ENCODE assay signal across 9 cellular contexts in genomic region chr2:27079233-27080139, GRCh38. TPM values are rescaled to one million over a fixed set of nuclear protein-coding genes. Genes with fewer than 3 reads are reported as not detected.
DNase-seq lines count a peak whose midpoint lies in the region; ATAC-seq, FAIRE-seq and TF ChIP-seq lines count a peak whose summit lies in the region.
"Had no signal": no experiment of that assay in that cellular context is flagged by ENCODE, and none has a peak within 500 bp of the region (broad histone marks: within the 10 kb centered on the region; RNA-seq: fewer than 3 reads in every experiment).

No MANE protein-coding gene starts in this region.

- TF ChIP-seq CTCF in D721Med (IDR thresholded peaks at IDR 0.05; ENCODE audit: insufficient read depth, missing control alignments) (no peak), fibroblast of villous mesenchyme (IDR thresholded peaks at IDR 0.05; ENCODE audit: insufficient read depth, low read depth, low read length) (no peak)
- TF ChIP-seq CTCF in CD4-positive, alpha-beta T cell (IDR thresholded peaks at IDR 0.05) = no peak

- DNase-seq in D721Med (ENCODE audit: insufficient read length, low spot score) (peak; percentile 78), UCSD-AML1 (lab: John Stamatoyannopoulos, UW; ENCODE audit: unreplicated experiment) (peak; percentile 36), fibroblast of villous mesenchyme (ENCODE audit: low read depth) (no peak), skeletal muscle cell (ENCODE audit: low read depth) (no peak), Kasumi-1 (lab: John Stamatoyannopoulos, UW) (no peak), CD1c-positive myeloid dendritic cell (ENCODE audit: extremely low spot score) (no peak)
- DNase-seq in CD4-positive, alpha-beta T cell = no peak
- no peak for DNase-seq in effector memory CD8-positive, alpha-beta T cell

- POLR2A ChIA-PET in CD4-positive, alpha-beta T cell (lab: Charles Lee) = interaction anchor here (9.9 to 10.2 kb wide), 2 partner anchors 9 to 28 kb away, joined by 113 to 161 read pairs; partner anchors contain the start of genes AGBL5 and OST4

- H3K9me3 ChIP-seq in CD4-positive, alpha-beta T cell (ENCODE audit: control insufficient read depth, low read length) = no peaks in the 10 kb centered on the region

- H3K4me1 Mint-ChIP-seq in CD4-positive, alpha-beta T cell (ENCODE audit: low read depth) = peaks cover 46% of the 10 kb centered on the region
- peaks cover 32 to 35% of the 10 kb centered on the region in 2 donors for H3K4me1 Mint-ChIP-seq in effector memory CD8-positive, alpha-beta T cell (ENCODE audit: low read depth in 2 of 2)

- H3K4me3 Mint-ChIP-seq in CD4-positive, alpha-beta T cell = no peak overlapping the region
- H3K4me3 Mint-ChIP-seq in effector memory CD8-positive, alpha-beta T cell = peak overlapping the region in 1 of 2 donors; percentile 72

- H3K27ac Mint-ChIP-seq in CD4-positive, alpha-beta T cell = no peak overlapping the region
- peak overlapping the region in 1 of 2 donors; percentile 83 for H3K27ac Mint-ChIP-seq in effector memory CD8-positive, alpha-beta T cell

- intact Hi-C loops in CD4-positive, alpha-beta T cell (cut with DNase I, micrococcal nuclease) = loop anchor here (1.0 to 2.0 kb wide), 4 partner anchors 7 to 133 kb away; partner anchors contain the start of genes AGBL5 (in 1 of the 2), ATRAID (in 1 of the 2), SLC5A6 (in 1 of the 2) and TMEM214 (in 1 of the 2)

- no peak overlapping the region for H3K27ac ChIP-seq in CD4-positive, alpha-beta T cell (ENCODE audit: low read depth, low read length)

- H3K9me3 Mint-ChIP-seq in CD4-positive, alpha-beta T cell = no peaks in the 10 kb centered on the region
- no peaks in the 10 kb centered on the region for H3K9me3 Mint-ChIP-seq in effector memory CD8-positive, alpha-beta T cell
- H3K9me3 Mint-ChIP-seq: naive thymus-derived CD8-positive, alpha-beta T cell had no signal

- CTCF ChIA-PET in CD4-positive, alpha-beta T cell (lab: Charles Lee) = no interaction called here

- H3K4me3 ChIP-seq in fibroblast of villous mesenchyme (ENCODE audit: low read depth, low read length) (peak overlapping the region; percentile 94), skeletal muscle cell (ENCODE audit: low read depth, low read length) (peak overlapping the region; percentile 84)

- FAIRE-seq in D721Med (lab: Jason Lieb, UNC) = no peak

- no peaks in the 10 kb centered on the region for H3K27me3 Mint-ChIP-seq in CD4-positive, alpha-beta T cell
- H3K27me3 Mint-ChIP-seq in effector memory CD8-positive, alpha-beta T cell = no peaks in the 10 kb centered on the region

- no peak for ATAC-seq in CD4-positive, alpha-beta T cell (ENCODE audit: poor library complexity)
- no peak for ATAC-seq in effector memory CD8-positive, alpha-beta T cell (replicated peaks)
- ATAC-seq: naive thymus-derived CD8-positive, alpha-beta T cell had no signal

- no peaks in the 10 kb centered on the region for H3K27me3 ChIP-seq in CD4-positive, alpha-beta T cell (ENCODE audit: control insufficient read depth, insufficient read depth, low read length)

- H3K36me3 Mint-ChIP-seq in CD4-positive, alpha-beta T cell (ENCODE audit: low read depth) = no peaks in the 10 kb centered on the region
- H3K36me3 Mint-ChIP-seq in effector memory CD8-positive, alpha-beta T cell (ENCODE audit: insufficient read depth) = peaks cover 3% of the 10 kb centered on the region
- H3K36me3 Mint-ChIP-seq: naive thymus-derived CD8-positive, alpha-beta T cell had no signal

RNA-seq across cellular contexts. Expression of gene EMILIN1, which starts 1.1 kb away (rescaled TPM):
- 144 and 160 TPM in 2 replicates for total RNA-seq in fibroblast of villous mesenchyme
- total RNA-seq in CD4-positive, alpha-beta T cell = under 1 TPM; 0.14 to 0.25 TPM

RNA-seq across cellular contexts. Expression of gene KHK, which starts 7.1 kb away (rescaled TPM):
- total RNA-seq in fibroblast of villous mesenchyme = 0.97 and 1.3 TPM in 2 replicates
- total RNA-seq in CD4-positive, alpha-beta T cell = 1 to 10 TPM; 4.7 TPM

RNA-seq across cellular contexts. Expression of gene OST4, which starts 8.0 kb away (rescaled TPM):
- total RNA-seq in fibroblast of villous mesenchyme = 239 and 282 TPM in 2 replicates
- total RNA-seq in CD4-positive, alpha-beta T cell = 100 to 1,000 TPM; 232 to 254 TPM

RNA-seq across cellular contexts. Expression of gene AGBL5, which starts 28.0 kb away (rescaled TPM):
- total RNA-seq in fibroblast of villous mesenchyme = 27.7 and 35.0 TPM in 2 replicates
- total RNA-seq in CD4-positive, alpha-beta T cell = 10 to 100 TPM; 10.8 to 11.6 TPM

RNA-seq across cellular contexts. Expression of gene CGREF1, which starts 39.4 kb away (rescaled TPM):
- under 0.01 TPM in 2 replicates for total RNA-seq in fibroblast of villous mesenchyme
- total RNA-seq in CD4-positive, alpha-beta T cell = not detected

Comparison
In these comparisons a context has a peak if more than half of its experiments do, and no peak if none do; other contexts are left out.
1. DNase-seq: peak in D721Med (single experiment) and UCSD-AML1 (single experiment); none in fibroblast of villous mesenchyme (single experiment), skeletal muscle cell (single experiment), Kasumi-1 (0 of 2), CD4-positive, alpha-beta T cell (0 of 10), CD1c-positive myeloid dendritic cell (single experiment) and effector memory CD8-positive, alpha-beta T cell (0 of 3).
2. RNA of gene EMILIN1, which starts 1.1 kb away (total RNA-seq): 144 to 160 TPM in fibroblast of villous mesenchyme; 0.14 to 0.25 TPM in CD4-positive, alpha-beta T cell; every median in the first group is over 100 times any median in the second.